22 cellular contexts compared by ENCODE assay signal in genomic region chr3:178486903-178487302, GRCh38. TPM values are rescaled to one million over a fixed set of nuclear protein-coding genes. Genes with fewer than 3 reads are reported as not detected.
"Had no signal": no experiment of that assay in that cellular context is flagged by ENCODE, and none has a peak within 500 bp of the region (broad histone marks: within the 10 kb centered on the region; RNA-seq: fewer than 3 reads in every experiment).

No MANE protein-coding gene starts in this region.

- H3K9me3 ChIP-seq: MG63, SJSA1 had no signal

- DNase-seq: IMR-90, Karpas-422, KG1, MG63, NCI-H1092, NCI-H1105 treated with DMSO at 0.1 percent for 48 hours, NCI-H1417 treated with DMSO at 0.1 percent for 48 hours, NCI-H146, NCI-H1694 treated with DMSO at 0.1 percent for 48 hours, NCI-H1930, NCI-H2107, NCI-H2227 treated with DMSO at 0.1 percent for 48 hours, NCI-H524, NCI-H526 treated with DMSO at 0.1 percent for 48 hours, NCI-H774, Right ventricle myocardium superior, RPMI8226, SIG-M5 had no signal

- H3K4me1 ChIP-seq: SJSA1 had no signal

- ATAC-seq: HepG2 had no signal

- H3K27ac ChIP-seq: SJSA1, SK-N-MC had no signal

- H3K27me3 ChIP-seq: MG63, SJSA1 had no signal

RNA-seq across cellular contexts. Expression of gene KCNMB2, which starts 49.3 kb away (rescaled TPM):
- total RNA-seq: HepG2, HT1080, IMR-90, SJSA1 had no signal
